Comparison of ENCODE assay signal across 20 cellular contexts in the genomic region with DNA sequence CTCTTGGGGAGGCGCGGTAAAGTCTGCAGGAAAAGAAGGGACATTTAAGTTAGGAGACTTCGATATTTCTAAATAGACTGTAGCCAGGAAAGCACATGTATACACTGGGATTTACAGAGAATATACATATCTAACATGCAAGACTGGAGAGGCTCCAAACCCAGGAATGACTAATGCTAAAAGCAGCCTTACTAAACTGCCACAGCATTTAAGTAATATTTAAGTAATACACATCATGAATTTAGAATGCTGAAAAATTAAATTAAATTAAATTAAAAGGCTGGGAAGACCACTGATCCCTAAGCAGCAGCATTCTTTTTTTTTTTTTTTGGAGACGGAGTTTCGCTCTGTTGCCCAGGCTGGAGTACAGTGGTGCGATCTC.
A peak's percentile ranks its signal among the peaks of the same experiment; 100 is the strongest.
DNase-seq lines count a peak whose midpoint lies in the region; ATAC-seq and TF ChIP-seq lines count a peak whose summit lies in the region.
"Had no signal": no experiment of that assay in that cellular context is flagged by ENCODE, and none has a peak within 500 bp of the region (broad histone marks: within the 10 kb centered on the region; RNA-seq: fewer than 3 reads in every experiment).

No MANE protein-coding gene starts in this region.

- H2AFZ ChIP-seq in fibroblast of lung (ENCODE audit: low read length) = no peak overlapping the region

- no peaks in the 10 kb centered on the region for H4K20me1 ChIP-seq in fibroblast of lung (ENCODE audit: control insufficient read depth, extremely low read depth, insufficient read depth, low read length)

- peaks cover 0 to 2% (median 0%) of the 10 kb centered on the region in 9 donors for H3K9me3 Mint-ChIP-seq in naive thymus-derived CD8-positive, alpha-beta T cell
- H3K9me3 Mint-ChIP-seq: activated CD4-positive, alpha-beta memory T cell treated with anti-CD3 and anti-CD28 coated beads for 36 hours; activated naive CD8-positive, alpha-beta T cell treated with anti-CD3 and anti-CD28 coated beads, Interleukin-2, amount 50 U/mL, for 24 hours; naive B cell had no signal

- TF ChIP-seq POLR2A in vagina (IDR thresholded peaks at IDR 0.05) = no peak

- ATAC-seq in naive thymus-derived CD8-positive, alpha-beta T cell = no peak
- no peak for ATAC-seq in GM18498 (IDR thresholded peaks at IDR 0.05; ENCODE audit: unreplicated experiment)
- ATAC-seq: activated naive CD8-positive, alpha-beta T cell treated with anti-CD3 and anti-CD28 coated beads, Interleukin-2, amount 50 U/mL, for 24 hours; activated T-cell treated with anti-CD3 and anti-CD28 coated beads, Interleukin-2, amount 50 U/mL, for 72 hours; K562; left ventricle myocardium superior had no signal

- H3K4me1 ChIP-seq in fibroblast of lung (ENCODE audit: control insufficient read depth, extremely low read depth, insufficient read depth, low read length) (peaks cover 3% of the 10 kb centered on the region), vagina (no peaks in the 10 kb centered on the region)
- H3K4me1 ChIP-seq: esophagus muscularis mucosa, thyroid gland had no signal

- TF ChIP-seq CTCF in fibroblast of lung (conservative IDR thresholded peaks at IDR 0.05 in 1 of 2, IDR thresholded peaks at IDR 0.05 in 1 of 2; ENCODE audit: low read depth in 1 of 2, low read length in 2 of 2) (no peak), vagina (IDR thresholded peaks at IDR 0.05) (no peak)

- H3K9me3 ChIP-seq in fibroblast of lung (ENCODE audit: control insufficient read depth, insufficient read depth, low read depth, low read length) (no peaks in the 10 kb centered on the region), vagina (no peaks in the 10 kb centered on the region)
- H3K9me3 ChIP-seq: esophagus muscularis mucosa, thyroid gland had no signal

- H3K4me3 ChIP-seq in fibroblast of lung (replicated peaks in 1 of 4; ENCODE audit: control extremely low read depth in 1 of 4, insufficient read depth in 1 of 4, low read depth in 3 of 4, low read length in 4 of 4) (no peak overlapping the region), vagina (no peak overlapping the region)
- H3K4me3 ChIP-seq: esophagus muscularis mucosa, K562, thyroid gland had no signal

- no peaks in the 10 kb centered on the region for H3K4me1 Mint-ChIP-seq in naive thymus-derived CD8-positive, alpha-beta T cell
- H3K4me1 Mint-ChIP-seq: activated naive CD8-positive, alpha-beta T cell treated with anti-CD3 and anti-CD28 coated beads, Interleukin-2, amount 50 U/mL, for 24 hours; naive B cell had no signal

- no peak overlapping the region for H3K9ac ChIP-seq in fibroblast of lung (ENCODE audit: insufficient read depth, low read length)

- no peaks in the 10 kb centered on the region for H3K27me3 Mint-ChIP-seq in naive thymus-derived CD8-positive, alpha-beta T cell
- H3K27me3 Mint-ChIP-seq: activated CD4-positive, alpha-beta memory T cell treated with anti-CD3 and anti-CD28 coated beads for 36 hours; activated naive CD8-positive, alpha-beta T cell treated with anti-CD3 and anti-CD28 coated beads, Interleukin-2, amount 50 U/mL, for 24 hours; naive B cell had no signal

- no peaks in the 10 kb centered on the region for H3K79me2 ChIP-seq in fibroblast of lung (ENCODE audit: control insufficient read depth, insufficient read depth, low read length)

- H3K4me2 ChIP-seq in fibroblast of lung (ENCODE audit: extremely low read depth, insufficient read depth, low read length) = no peak overlapping the region

- H3K27ac ChIP-seq in fibroblast of lung (ENCODE audit: insufficient read depth, low read length) = no peak overlapping the region
- H3K27ac ChIP-seq in vagina = no peak overlapping the region
- H3K27ac ChIP-seq: esophagus muscularis mucosa, thyroid gland had no signal

- H3K27me3 ChIP-seq in fibroblast of lung (ENCODE audit: control insufficient read depth, insufficient read depth, low read length) = no peaks in the 10 kb centered on the region
- H3K27me3 ChIP-seq in vagina = no peaks in the 10 kb centered on the region
- H3K27me3 ChIP-seq: esophagus muscularis mucosa, thyroid gland had no signal

- in situ Hi-C loops in Caki2 (cut with HindIII; ENCODE audit: low pct_unique_long_range_greater_than_20kb, low sequenced_read_pairs) = no loop called here

- H3K36me3 ChIP-seq in fibroblast of lung (ENCODE audit: control insufficient read depth, insufficient read depth, low read length) (no peaks in the 10 kb centered on the region), vagina (no peaks in the 10 kb centered on the region)
- H3K36me3 ChIP-seq: esophagus muscularis mucosa, thyroid gland had no signal

- POLR2A ChIA-PET in naive thymus-derived CD8-positive, alpha-beta T cell (lab: Charles Lee) = no interaction called here

- H3K27ac Mint-ChIP-seq in naive thymus-derived CD8-positive, alpha-beta T cell = no peak overlapping the region
- H3K27ac Mint-ChIP-seq: activated CD4-positive, alpha-beta memory T cell treated with anti-CD3 and anti-CD28 coated beads for 36 hours; activated naive CD8-positive, alpha-beta T cell treated with anti-CD3 and anti-CD28 coated beads, Interleukin-2, amount 50 U/mL, for 24 hours; activated T-cell treated with anti-CD3 and anti-CD28 coated beads, Interleukin-2, amount 50 U/mL, for 72 hours; naive B cell had no signal

- DNase-seq in Caki2 (ENCODE audit: low read depth) (peak; percentile 33), RPMI7951 (ENCODE audit: low read depth) (peak; percentile 8), fibroblast of lung (ENCODE audit: low read depth in 2 of 2) (peak; percentile 56 to 57), non-pigmented ciliary epithelial cell (ENCODE audit: low read depth) (peak; percentile 48), vagina (ENCODE audit: extremely low spot score in 2 of 2) (no peak), HPDE6-E6E7 (ENCODE audit: extremely low spot score) (no peak)
- no peak for DNase-seq in naive thymus-derived CD8-positive, alpha-beta T cell
- DNase-seq: activated CD4-positive, alpha-beta memory T cell treated with anti-CD3 and anti-CD28 coated beads for 36 hours; activated naive CD8-positive, alpha-beta T cell treated with anti-CD3 and anti-CD28 coated beads, Interleukin-2, amount 50 U/mL, for 24 hours; activated T-cell treated with anti-CD3 and anti-CD28 coated beads, Interleukin-2, amount 50 U/mL, for 72 hours; cortex of kidney; DMS 273 treated with DMSO at 0.1 percent for 48 hours; left ventricle myocardium superior; naive B cell; NCI-H510A; stimulated activated CD4-positive, alpha-beta T cell treated with anti-CD3 and anti-CD28 coated beads, Interleukin-2, amount 100 ng/mL, for 24 hours; thyroid gland had no signal

- no peaks in the 10 kb centered on the region for H3K36me3 Mint-ChIP-seq in naive thymus-derived CD8-positive, alpha-beta T cell
- H3K36me3 Mint-ChIP-seq: activated CD4-positive, alpha-beta memory T cell treated with anti-CD3 and anti-CD28 coated beads for 36 hours had no signal

- H3K4me3 Mint-ChIP-seq in naive thymus-derived CD8-positive, alpha-beta T cell = no peak overlapping the region
- H3K4me3 Mint-ChIP-seq: activated CD4-positive, alpha-beta memory T cell treated with anti-CD3 and anti-CD28 coated beads for 36 hours; activated naive CD8-positive, alpha-beta T cell treated with anti-CD3 and anti-CD28 coated beads, Interleukin-2, amount 50 U/mL, for 24 hours; activated T-cell treated with anti-CD3 and anti-CD28 coated beads, Interleukin-2, amount 50 U/mL, for 72 hours; naive B cell had no signal

- intact Hi-C loops in vagina (cut with DNase I) = no loop called here

Comparison
In these comparisons a context has a peak if more than half of its experiments do, and no peak if none do; other contexts are left out.
1. DNase-seq: peak in Caki2 (single experiment), RPMI7951 (single experiment), fibroblast of lung (2 of 2) and non-pigmented ciliary epithelial cell (single experiment); none in naive thymus-derived CD8-positive, alpha-beta T cell (0 of 10), vagina (0 of 2) and HPDE6-E6E7 (single experiment).